Comparison of ENCODE assay signal across 11 cellular contexts in genomic region chr20:32439132-32439829, GRCh38.
A peak's percentile ranks its signal among the peaks of the same experiment; 100 is the strongest.
DNase-seq lines count a peak whose midpoint lies in the region; ATAC-seq and TF ChIP-seq lines count a peak whose summit lies in the region.
"Had no signal": no experiment of that assay in that cellular context is flagged by ENCODE, and none has a peak within 500 bp of the region (broad histone marks: within the 10 kb centered on the region; RNA-seq: fewer than 3 reads in every experiment).

No MANE protein-coding gene starts in this region.

- H3K36me3 Mint-ChIP-seq in HFFc6 (ENCODE audit: low read depth) = peaks cover 44% of the 10 kb centered on the region
- H3K36me3 Mint-ChIP-seq in natural killer cell = peaks cover under 1% of the 10 kb centered on the region

- peak overlapping the region; percentile 15; the same call in 1 of the 2 replicates for H3K4me3 Mint-ChIP-seq in HFFc6
- H3K4me3 Mint-ChIP-seq in natural killer cell = no peak overlapping the region

- TF ChIP-seq CTCF in HFFc6 (IDR thresholded peaks at IDR 0.05) (peak; percentile 31), natural killer cell (IDR thresholded peaks at IDR 0.05) (no peak)

- ATAC-seq in natural killer cell (peak; percentile 36 to 80 (median 79)), HG02642 (IDR thresholded peaks at IDR 0.05; ENCODE audit: poor library complexity, unreplicated experiment) (no peak)

- DNase-seq in AG08396 (ENCODE audit: low spot score) = peak; percentile 69
- DNase-seq in HFFc6 = peak; percentile 87
- DNase-seq in natural killer cell = no peak
- DNase-seq in epidermal melanocyte (ENCODE audit: insufficient read length, low spot score) = no peak
- DNase-seq in amygdala (lab: John Stamatoyannopoulos, UW) = no peak
- DNase-seq in COLO829 (ENCODE audit: low spot score) = no peak
- DNase-seq: heart right ventricle, NCI-H524, right cardiac atrium had no signal

- H3K4me1 Mint-ChIP-seq in HFFc6 (ENCODE audit: low read depth) (peaks cover 41% of the 10 kb centered on the region), natural killer cell (peaks cover 37 to 39% of the 10 kb centered on the region in 2 donors)

- intact Hi-C loops in natural killer cell (cut with micrococcal nuclease) = no loop called here

- H3K27ac Mint-ChIP-seq in HFFc6 (peak overlapping the region; percentile 88), natural killer cell (peak overlapping the region; percentile 14 to 61)

- H3K9me3 Mint-ChIP-seq in HFFc6 (no peaks in the 10 kb centered on the region), natural killer cell (no peaks in the 10 kb centered on the region)

- H3K27ac ChIP-seq in angular gyrus (ENCODE audit: low read depth, low read length) = peak overlapping the region; percentile 22
- H3K27ac ChIP-seq: heart right ventricle had no signal

- H3K27me3 Mint-ChIP-seq in HFFc6 (ENCODE audit: insufficient read depth) (peaks cover 18% of the 10 kb centered on the region), natural killer cell (ENCODE audit: low read depth in 2 of 2) (no peaks in the 10 kb centered on the region)

Comparison
In these comparisons a context has a peak if more than half of its experiments do, and no peak if none do; other contexts are left out.
1. DNase-seq: peak in AG08396 (single experiment) and HFFc6 (single experiment); none in natural killer cell (single experiment), epidermal melanocyte (single experiment), amygdala (0 of 56) and COLO829 (single experiment).